In genomic region chr4:139785356-139785755, GRCh38 we compare ENCODE assay signal across 23 cellular contexts.
DNase-seq lines count a peak whose midpoint lies in the region; ATAC-seq and TF ChIP-seq lines count a peak whose summit lies in the region.
"Had no signal": no experiment of that assay in that cellular context is flagged by ENCODE, and none has a peak within 500 bp of the region (broad histone marks: within the 10 kb centered on the region; RNA-seq: fewer than 3 reads in every experiment).

No MANE protein-coding gene starts in this region.

- no peak overlapping the region for H3K4me2 ChIP-seq in SK-N-SH
- no peak overlapping the region for H3K4me2 ChIP-seq in mammary epithelial cell (ENCODE audit: insufficient read depth, low read depth, low read length)

- no peak for ATAC-seq in SK-N-SH treated with all-trans-retinoic acid at 6 μM for 48 hours
- no peak for ATAC-seq in HG02588 (IDR thresholded peaks at IDR 0.05; ENCODE audit: unreplicated experiment)
- no peak for ATAC-seq in HG03039 (IDR thresholded peaks at IDR 0.05; ENCODE audit: unreplicated experiment)
- ATAC-seq: Panc1 had no signal

- H3K9ac ChIP-seq in SK-N-SH (no peak overlapping the region), endodermal cell (ENCODE audit: extremely low read depth, low read length, poor library complexity, severe bottlenecking) (no peak overlapping the region), mammary epithelial cell (ENCODE audit: insufficient read depth, low read length) (no peak overlapping the region)
- H3K9ac ChIP-seq: BLaER1 had no signal

- POLR2A ChIA-PET in SK-N-SH (lab: Yijun Ruan, JAX) = interaction anchor here (0.6 to 1.7 kb wide), 4 partner anchors 10 to 72 kb away, joined by 3 to 7 read pairs (median 4); no protein-coding TSS in a partner anchor

- no peaks in the 10 kb centered on the region for H3K9me3 Mint-ChIP-seq in endodermal cell
- no peaks in the 10 kb centered on the region for H3K9me3 Mint-ChIP-seq in nephron
- H3K9me3 Mint-ChIP-seq in type B pancreatic cell = no peaks in the 10 kb centered on the region

- H3K4me3 ChIP-seq in SK-N-SH (ENCODE audit: low read depth in 2 of 2, low read length in 1 of 2) (no peak overlapping the region), endodermal cell (ENCODE audit: low read length) (no peak overlapping the region), mammary epithelial cell (replicated peaks in 1 of 3; ENCODE audit: insufficient read depth in 1 of 3, low read depth in 2 of 3, low read length in 3 of 3) (no peak overlapping the region)
- H3K4me3 ChIP-seq: BLaER1, MG63 had no signal

- H3K27ac ChIP-seq in SK-N-SH (ENCODE audit: low read depth in 2 of 2, low read length in 1 of 2) = peak overlapping the region in 1 of 2 experiments; percentile 99; a peak in 2 of 4 replicates
- peak overlapping the region; percentile 82 for H3K27ac ChIP-seq in endodermal cell (ENCODE audit: low read depth, low read length)
- no peak overlapping the region for H3K27ac ChIP-seq in mammary epithelial cell (ENCODE audit: insufficient read depth, low read depth, low read length)
- H3K27ac ChIP-seq: BLaER1, RWPE1 had no signal

- in situ Hi-C loops in mammary epithelial cell (cut with MboI; ENCODE audit: low sequenced_read_pairs in 2 of 2) = no loop called here

- H3K79me2 ChIP-seq in SK-N-SH (ENCODE audit: insufficient read depth) (no peaks in the 10 kb centered on the region), mammary epithelial cell (ENCODE audit: insufficient read depth, low read length) (no peaks in the 10 kb centered on the region)

- peaks cover 59% of the 10 kb centered on the region for H3K4me1 Mint-ChIP-seq in endodermal cell
- peaks cover 58% of the 10 kb centered on the region for H3K4me1 Mint-ChIP-seq in nephron
- H3K4me1 Mint-ChIP-seq in type B pancreatic cell (ENCODE audit: unreplicated experiment) = peaks cover 47% of the 10 kb centered on the region
- H3K4me1 Mint-ChIP-seq: CD4-positive, CD25-positive, alpha-beta regulatory T cell had no signal

- H3K9me3 ChIP-seq in SK-N-SH (no peaks in the 10 kb centered on the region), endodermal cell (ENCODE audit: control insufficient read depth, low read length) (no peaks in the 10 kb centered on the region), mammary epithelial cell (replicated peaks; ENCODE audit: insufficient read depth, low read length) (no peaks in the 10 kb centered on the region)
- H3K9me3 ChIP-seq: BLaER1, MG63 had no signal

- TF ChIP-seq EP300 in SK-N-SH (IDR thresholded peaks at IDR 0.05; ENCODE audit: borderline replicate concordance in 1 of 2, low read depth in 1 of 2, low read length in 1 of 2) = no peak

- H3K27me3 ChIP-seq in SK-N-SH (ENCODE audit: insufficient read depth) (no peaks in the 10 kb centered on the region), endodermal cell (ENCODE audit: control insufficient read depth, insufficient read depth, low read length, poor library complexity, severe bottlenecking) (no peaks in the 10 kb centered on the region), mammary epithelial cell (ENCODE audit: insufficient read depth, low read length) (no peaks in the 10 kb centered on the region)
- H3K27me3 ChIP-seq: BLaER1, MG63 had no signal

- H3K36me3 ChIP-seq in SK-N-SH (replicated peaks in 1 of 2; ENCODE audit: control insufficient read depth in 1 of 2, insufficient read depth in 2 of 2, low read length in 1 of 2) = no peaks in the 10 kb centered on the region
- H3K36me3 ChIP-seq in endodermal cell (ENCODE audit: control insufficient read depth, insufficient read depth, low read length) = peaks cover under 1% of the 10 kb centered on the region
- no peaks in the 10 kb centered on the region for H3K36me3 ChIP-seq in mammary epithelial cell (ENCODE audit: insufficient read depth, low read length)
- H3K36me3 ChIP-seq: MG63 had no signal

- H4K20me1 ChIP-seq in SK-N-SH (ENCODE audit: insufficient read depth) = no peaks in the 10 kb centered on the region
- H4K20me1 ChIP-seq in mammary epithelial cell (ENCODE audit: insufficient read depth, low read length) = no peaks in the 10 kb centered on the region
- H4K20me1 ChIP-seq: BLaER1 had no signal

- BruUV-seq in mammary epithelial cell (replicated peaks; lab: Mats Ljungman, UMichigan) = no TSS peak

- intact Hi-C loops in mammary epithelial cell (cut with micrococcal nuclease) = no loop called here

- no peaks in the 10 kb centered on the region for H3K9me2 ChIP-seq in SK-N-SH

- peaks cover 0 to 55% of the 10 kb centered on the region in 2 experiments; a peak in 2 of 4 replicates for H3K4me1 ChIP-seq in SK-N-SH (ENCODE audit: control insufficient read depth in 1 of 2, insufficient read depth in 2 of 2, low read depth in 1 of 2, low read length in 1 of 2)
- H3K4me1 ChIP-seq in endodermal cell (ENCODE audit: control insufficient read depth, insufficient read depth, low read length) = peaks cover 7% of the 10 kb centered on the region
- H3K4me1 ChIP-seq in mammary epithelial cell (ENCODE audit: insufficient read depth, low read length) = peaks cover 9% of the 10 kb centered on the region

- 91% methylated on average over 3 of the region's 4 CpGs for WGBS in SK-N-SH (ENCODE audit: low lambda C conversion rate)
- WGBS in endodermal cell (ENCODE audit: insufficient coverage in 1 of 2, insufficient read length in 1 of 2), 2 experiments = 92 to 100% methylated on average over 1 to 4 of the region's 4 CpGs
- 84% methylated on average over 4 of the region's 4 CpGs for WGBS in mammary epithelial cell (ENCODE audit: low coverage, missing lambda C conversion rate)

- TF ChIP-seq CTCF in SK-N-SH (IDR thresholded peaks at IDR 0.05) (no peak), endodermal cell (conservative IDR thresholded peaks at IDR 0.05) (no peak), nephron (IDR thresholded peaks at IDR 0.05; ENCODE audit: unreplicated experiment in 3 of 3) (no peak), type B pancreatic cell (conservative IDR thresholded peaks at IDR 0.05) (no peak), mammary epithelial cell (conservative IDR thresholded peaks at IDR 0.05 in 1 of 2, IDR thresholded peaks at IDR 0.05 in 1 of 2; ENCODE audit: extremely low read depth in 1 of 2, insufficient read depth in 1 of 2, low read depth in 1 of 2, low read length in 2 of 2) (no peak)

- CTCF ChIA-PET in SK-N-SH (lab: Yijun Ruan, JAX) = interaction anchor here (0.7 to 4.1 kb wide), 6 partner anchors 9 to 467 kb away, joined by 3 to 10 read pairs (median 3); no protein-coding TSS in a partner anchor
- CTCF ChIA-PET in mammary epithelial cell (lab: Charles Lee; ENCODE audit: low non-redundant PET) = no interaction called here

- DNase-seq in SK-N-SH (no peak), endodermal cell (no peak), type B pancreatic cell (ENCODE audit: extremely low spot score, unreplicated experiment) (no peak), mammary epithelial cell (no peak)
- DNase-seq: 8988T; CD4-positive, CD25-positive, alpha-beta regulatory T cell; DMS153; DND-41; H7; IMR-90; KG1; MG63; NCI-H2029 treated with DMSO at 0.1 percent for 48 hours; NCI-H510A; NCI-H69; SHP77 had no signal

- TF ChIP-seq RAD21 in SK-N-SH (IDR thresholded peaks at IDR 0.05; ENCODE audit: low read length) = no peak

- H3K27me3 Mint-ChIP-seq in endodermal cell (ENCODE audit: insufficient read depth) (no peaks in the 10 kb centered on the region), nephron (ENCODE audit: low read depth) (no peaks in the 10 kb centered on the region), type B pancreatic cell (no peaks in the 10 kb centered on the region)

- dilution Hi-C loops in mammary epithelial cell (cut with HindIII; ENCODE audit: low sequenced_read_pairs) = no loop called here

- peaks cover 3% of the 10 kb centered on the region for H3K36me3 Mint-ChIP-seq in endodermal cell (ENCODE audit: low read depth)
- peaks cover 8% of the 10 kb centered on the region for H3K36me3 Mint-ChIP-seq in nephron (ENCODE audit: low read depth)
- no peaks in the 10 kb centered on the region for H3K36me3 Mint-ChIP-seq in type B pancreatic cell
- H3K36me3 Mint-ChIP-seq: CD4-positive, CD25-positive, alpha-beta regulatory T cell had no signal

- H2AFZ ChIP-seq in SK-N-SH (ENCODE audit: low read depth) = no peak overlapping the region
- H2AFZ ChIP-seq in mammary epithelial cell (ENCODE audit: low read depth, low read length) = no peak overlapping the region

- H3K27ac Mint-ChIP-seq in endodermal cell (peak overlapping the region; percentile 26), nephron (peak overlapping the region; percentile 44 to 74 (median 65)), type B pancreatic cell (peak overlapping the region; percentile 85)
- H3K27ac Mint-ChIP-seq: CD4-positive, CD25-positive, alpha-beta regulatory T cell had no signal

- H3F3A ChIP-seq in SK-N-SH (replicated peaks; ENCODE audit: insufficient read depth) = no peaks in the 10 kb centered on the region

- H3K4me3 Mint-ChIP-seq in endodermal cell = no peak overlapping the region
- no peak overlapping the region for H3K4me3 Mint-ChIP-seq in nephron
- no peak overlapping the region for H3K4me3 Mint-ChIP-seq in type B pancreatic cell
- H3K4me3 Mint-ChIP-seq: CD4-positive, CD25-positive, alpha-beta regulatory T cell had no signal

TF ChIP-seq in SK-N-SH, 30 proteins besides CTCF, POLR2A, EP300 and RAD21:
- TF ChIP-seq RCOR1 (IDR thresholded peaks at IDR 0.05; ENCODE audit: low read length) (0 out of 2 replicates have a peak, but pooled peaks have one; percentile 19), NRF1 (IDR thresholded peaks at IDR 0.05; ENCODE audit: low read depth, low read length) (no peak)

TF ChIP-seq in SK-N-SH treated with all-trans-retinoic acid at 6 μM for 48 hours, 23 proteins besides CTCF, POLR2A, EP300 and RAD21:
- TF ChIP-seq ZNF565 (CRISPR knock-in tag; conservative IDR thresholded peaks at IDR 0.05; ENCODE audit: low read depth) = no peak
- no peak for TF ChIP-seq ZNF8 (CRISPR knock-in tag; IDR thresholded peaks at IDR 0.05)
- no peak for TF ChIP-seq RARB (CRISPR knock-in tag; IDR thresholded peaks at IDR 0.05)
- TF ChIP-seq ZC3H10 (CRISPR knock-in tag; IDR thresholded peaks at IDR 0.05) = no peak
TF ChIP-seq in SK-N-SH treated with all-trans-retinoic acid at 6 μM for 48 hours: peak in this region for 0.

Comparison
In these comparisons a context has a peak if more than half of its experiments do, and no peak if none do; other contexts are left out.
1. H3K27ac Mint-ChIP-seq: peak in every context shown above with its lines; median percentile 85 in type B pancreatic cell; 65 in nephron; 26 in endodermal cell.